8 cellular contexts compared by ENCODE assay signal in genomic region chr6:14711056-14711703, GRCh38.
DNase-seq lines count a peak whose midpoint lies in the region; ATAC-seq, FAIRE-seq and TF ChIP-seq lines count a peak whose summit lies in the region.

No MANE protein-coding gene starts in this region.

- peaks cover 3% of the 10 kb centered on the region for H3K36me3 Mint-ChIP-seq in IgD-negative memory B cell
- H3K36me3 Mint-ChIP-seq in T-helper 2 cell treated with Interferon-gamma antibody and Interleukin-4, amounts not matched to agents 5 μg/mL and 100 μg/mL, for 36 hours (ENCODE audit: low read depth), result peaks cover 12% of the 10 kb centered on the region

- no peak overlapping the region for H3K56ac ChIP-seq in H1 (replicated peaks; ENCODE audit: insufficient read length, low read depth, low read length)

- no peaks in the 10 kb centered on the region for H3K79me2 ChIP-seq in H1 (ENCODE audit: control insufficient read depth in 1 of 2, insufficient read depth in 2 of 2, low read length in 2 of 2)

- no peaks in the 10 kb centered on the region for H3K79me1 ChIP-seq in H1 (ENCODE audit: low read depth, low read length)

- no peak overlapping the region for H4K91ac ChIP-seq in H1 (replicated peaks; ENCODE audit: insufficient read length, low read length)

- H3K27me3 Mint-ChIP-seq in IgD-negative memory B cell, result no peaks in the 10 kb centered on the region
- H3K27me3 Mint-ChIP-seq in T-helper 2 cell treated with Interferon-gamma antibody and Interleukin-4, amounts not matched to agents 5 μg/mL and 100 μg/mL, for 36 hours (ENCODE audit: low read depth), result no peaks in the 10 kb centered on the region

- no peak overlapping the region for H3K4ac ChIP-seq in H1 (replicated peaks; ENCODE audit: insufficient read length, low read depth, low read length)

- no peak overlapping the region for H2BK12ac ChIP-seq in H1 (ENCODE audit: low read depth, low read length)

- H3K27me3 ChIP-seq in H1 (replicated peaks in 1 of 4; ENCODE audit: control insufficient read depth in 3 of 4, extremely low read depth in 1 of 4, insufficient read depth in 3 of 4, low read length in 3 of 4) (no peaks in the 10 kb centered on the region), neutrophil (no peaks in the 10 kb centered on the region)

- no peak for TF ChIP-seq EP300 in H1 (IDR thresholded peaks at IDR 0.05; ENCODE audit: borderline replicate concordance in 1 of 2, low read depth in 2 of 2, low read length in 2 of 2)

- TF ChIP-seq RAD21 in H1 (IDR thresholded peaks at IDR 0.05 in 1 of 2, conservative IDR thresholded peaks at IDR 0.05 in 1 of 2; ENCODE audit: low read depth in 2 of 2, low read length in 2 of 2), result peak; percentile 75 to 83

- H3K9ac ChIP-seq in H1 (replicated peaks in 1 of 4; ENCODE audit: extremely low read depth in 1 of 4, low read depth in 3 of 4, low read length in 3 of 4), result no peak overlapping the region

- H4K8ac ChIP-seq in H1 (ENCODE audit: extremely low read depth, insufficient read depth, low read length), result no peak overlapping the region

- no peak overlapping the region for H2AFZ ChIP-seq in H1 (ENCODE audit: low read length)

- CTCF ChIA-PET in H1 (lab: Charles Lee; ENCODE audit: partially characterized antibody), result interaction anchor here (0.8 to 1.4 kb wide), 14 partner anchors 10 to 520 kb away, joined by 3 to 5 read pairs (median 4); no protein-coding TSS in a partner anchor

- H3K9me3 ChIP-seq in H1 (ENCODE audit: insufficient read depth in 2 of 2, low read depth in 1 of 2, low read length in 1 of 2) (no peaks in the 10 kb centered on the region; a peak in 1 of 4 replicates), neutrophil (no peaks in the 10 kb centered on the region)

- H4K5ac ChIP-seq in H1 (ENCODE audit: insufficient read length, low read depth, low read length), result no peak overlapping the region

- H3K27ac ChIP-seq in H1 (ENCODE audit: low read depth, low read length), result no peak overlapping the region
- H3K27ac ChIP-seq in neutrophil, result peak overlapping the region; percentile 93

- 77% methylated on average over 3 of the region's 3 CpGs; no CpG with 5 or more reads in 1 of the 2 experiments for WGBS in H1 (ENCODE audit: extremely low coverage in 1 of 2, insufficient coverage in 1 of 2, insufficient read length in 1 of 2, insufficient replicate concordance in 2 of 2, low coverage in 1 of 2, low lambda C conversion rate in 2 of 2, missing lambda C conversion rate in 1 of 2), 2 experiments

- H3K14ac ChIP-seq in H1 (ENCODE audit: insufficient read length), result no peak overlapping the region

- ATAC-seq in GM18870 (IDR thresholded peaks at IDR 0.05; ENCODE audit: unreplicated experiment), result no peak

- H3K4me1 ChIP-seq in H1 (replicated peaks in 1 of 4; ENCODE audit: control insufficient read depth in 3 of 4, insufficient read depth in 4 of 4, low read length in 3 of 4) (peaks cover 0 to 5% (median 0%) of the 10 kb centered on the region in 4 experiments; a peak in 2 of 7 replicates), neutrophil (ENCODE audit: control insufficient read depth in 1 of 2, insufficient read depth in 1 of 2, low read depth in 1 of 2, low read length in 1 of 2) (peaks cover 37 to 44% of the 10 kb centered on the region in 2 experiments)

- no peak overlapping the region for H3K4me2 ChIP-seq in H1 (ENCODE audit: insufficient read depth in 1 of 2, low read depth in 2 of 2, low read length in 2 of 2)

- H4K20me1 ChIP-seq in H1 (replicated peaks in 1 of 2; ENCODE audit: control insufficient read depth in 1 of 2, insufficient read depth in 2 of 2, low read length in 2 of 2), result no peaks in the 10 kb centered on the region

- peak; percentile 37 to 84 (median 65) for TF ChIP-seq CTCF in H1 (IDR thresholded peaks at IDR 0.05; ENCODE audit: control extremely low read depth in 1 of 3, insufficient read depth in 1 of 3, low read depth in 1 of 3, low read length in 3 of 3)
- TF ChIP-seq CTCF in neutrophil (IDR thresholded peaks at IDR 0.05), result peak; percentile 91

- H2BK15ac ChIP-seq in H1 (ENCODE audit: low read length), result no peak overlapping the region

- no peak overlapping the region for H2BK120ac ChIP-seq in H1 (replicated peaks; ENCODE audit: low read depth, low read length)

- peak overlapping the region in 2 of 4 donors; percentile 16 to 42 for H3K4me3 Mint-ChIP-seq in IgD-negative memory B cell
- H3K4me3 Mint-ChIP-seq in T-helper 2 cell treated with Interferon-gamma antibody and Interleukin-4, amounts not matched to agents 5 μg/mL and 100 μg/mL, for 36 hours, result peak overlapping the region; percentile 15

- no peak overlapping the region for H3K23ac ChIP-seq in H1 (ENCODE audit: insufficient read length)

- H3K4me3 ChIP-seq in H1 (ENCODE audit: extremely low read depth in 1 of 4, insufficient read depth in 2 of 4, low read depth in 3 of 4, low read length in 4 of 4) (no peak overlapping the region), neutrophil (ENCODE audit: low read depth in 1 of 2, low read length in 1 of 2) (no peak overlapping the region)

- no peak for TF ChIP-seq POLR2A in H1 (IDR thresholded peaks at IDR 0.05; ENCODE audit: control extremely low read depth in 1 of 2, low read depth in 2 of 2, low read length in 2 of 2)

- no peak overlapping the region for H2BK5ac ChIP-seq in H1 (ENCODE audit: low read depth, low read length)

- H2BK20ac ChIP-seq in H1 (ENCODE audit: low read length), result 0 out of 2 replicates have a peak overlapping the region, but pooled peaks have one; percentile 77

- H3K9me3 Mint-ChIP-seq in IgD-negative memory B cell, result peaks cover 0 to 4% (median 0%) of the 10 kb centered on the region in 3 donors
- no peaks in the 10 kb centered on the region for H3K9me3 Mint-ChIP-seq in T-helper 2 cell treated with Interferon-gamma antibody and Interleukin-4, amounts not matched to agents 5 μg/mL and 100 μg/mL, for 36 hours

- peaks cover 14 to 23% (median 14%) of the 10 kb centered on the region in 3 donors for H3K4me1 Mint-ChIP-seq in IgD-negative memory B cell
- peaks cover 43% of the 10 kb centered on the region for H3K4me1 Mint-ChIP-seq in T-helper 2 cell treated with Interferon-gamma antibody and Interleukin-4, amounts not matched to agents 5 μg/mL and 100 μg/mL, for 36 hours (ENCODE audit: low read depth)

- no peak for FAIRE-seq in H1 (lab: Jason Lieb, UNC)

- DNase-seq in NCI-H510A treated with DMSO at 0.1 percent for 48 hours (lab: John Stamatoyannopoulos, UW) (peak; percentile 20), NCI-H510A (lab: John Stamatoyannopoulos, UW) (no peak), H1 (ENCODE audit: low read depth in 1 of 2, low spot score in 2 of 2) (no peak), T-helper 9 cell (no peak)
- peak; percentile 79 for DNase-seq in T-helper 2 cell treated with Interferon-gamma antibody and Interleukin-4, amounts not matched to agents 5 μg/mL and 100 μg/mL, for 36 hours (ENCODE audit: low spot score)

- no peak overlapping the region for H2AK5ac ChIP-seq in H1 (ENCODE audit: low read depth, low read length)

- POLR2A ChIA-PET in H1 (lab: Charles Lee; ENCODE audit: partially characterized antibody), result interaction anchor here (0.5 kb wide), 1 partner anchor 244 kb away, joined by 3 read pairs; no protein-coding TSS in a partner anchor

- peak overlapping the region in 2 of 3 donors; percentile 11 to 75 for H3K27ac Mint-ChIP-seq in IgD-negative memory B cell
- H3K27ac Mint-ChIP-seq in T-helper 2 cell treated with Interferon-gamma antibody and Interleukin-4, amounts not matched to agents 5 μg/mL and 100 μg/mL, for 36 hours, result peak overlapping the region; percentile 88

- H3K23me2 ChIP-seq in H1 (ENCODE audit: low read depth, low read length), result no peaks in the 10 kb centered on the region

- H3K36me3 ChIP-seq in H1 (ENCODE audit: control insufficient read depth in 2 of 4, insufficient read depth in 4 of 4, low read length in 3 of 4) (no peaks in the 10 kb centered on the region), neutrophil (no peaks in the 10 kb centered on the region)

- H3K18ac ChIP-seq in H1 (ENCODE audit: extremely low read depth, low read length), result no peak overlapping the region; the same call in 1 of the 2 replicates

TF ChIP-seq in H1, 55 proteins besides CTCF, POLR2A, EP300 and RAD21:
- TF ChIP-seq SAP30 (IDR thresholded peaks at IDR 0.05; ENCODE audit: insufficient read depth, insufficient replicate concordance, low read length), result no peak
- no peak for TF ChIP-seq POLR2AphosphoS5 (IDR thresholded peaks at IDR 0.05; ENCODE audit: low read depth, low read length)
- TF ChIP-seq FOSL1 (IDR thresholded peaks at IDR 0.05; ENCODE audit: insufficient read depth, low read depth, low read length), result no peak
- TF ChIP-seq TCF12 (IDR thresholded peaks at IDR 0.05; ENCODE audit: low read depth, low read length), result no peak
- TF ChIP-seq SIX5 (IDR thresholded peaks at IDR 0.05; ENCODE audit: low read depth, low read length), result no peak
- TF ChIP-seq, protein P1, sequence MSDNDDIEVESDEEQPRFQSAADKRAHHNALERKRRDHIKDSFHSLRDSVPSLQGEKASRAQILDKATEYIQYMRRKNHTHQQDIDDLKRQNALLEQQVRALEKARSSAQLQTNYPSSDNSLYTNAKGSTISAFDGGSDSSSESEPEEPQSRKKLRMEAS (IDR thresholded peaks at IDR 0.05), result no peak
- no peak for TF ChIP-seq YY1 (IDR thresholded peaks at IDR 0.05; ENCODE audit: low read depth, low read length)
- TF ChIP-seq TAF7 (optimal IDR thresholded peaks at IDR 0.05; ENCODE audit: borderline replicate concordance, low read depth, low read length), result no peak
- TF ChIP-seq GTF2F1 (IDR thresholded peaks at IDR 0.05; ENCODE audit: borderline replicate concordance, low read depth, low read length), result no peak
- no peak for TF ChIP-seq CHD2 (IDR thresholded peaks at IDR 0.05; ENCODE audit: low read length)
- TF ChIP-seq EZH2 (IDR thresholded peaks at IDR 0.05; ENCODE audit: low read depth, low read length, severe bottlenecking), result no peak
- TF ChIP-seq EGR1 (IDR thresholded peaks at IDR 0.05; ENCODE audit: borderline replicate concordance, low read depth, low read length), result no peak
- TF ChIP-seq KDM1A (IDR thresholded peaks at IDR 0.05; ENCODE audit: borderline replicate concordance, low read length), result no peak
- TF ChIP-seq SP1 (IDR thresholded peaks at IDR 0.05; ENCODE audit: low read depth, low read length), result no peak
- no peak for TF ChIP-seq POU5F1 (IDR thresholded peaks at IDR 0.05; ENCODE audit: low read depth, low read length)

Comparison
In these comparisons a context has a peak if more than half of its experiments do, and no peak if none do; other contexts are left out.
1. DNase-seq: peak in NCI-H510A treated with DMSO at 0.1 percent for 48 hours (single experiment) and T-helper 2 cell treated with Interferon-gamma antibody and Interleukin-4, amounts not matched to agents 5 μg/mL and 100 μg/mL, for 36 hours (single experiment); none in NCI-H510A (single experiment), H1 (0 of 2) and T-helper 9 cell (single experiment).